1 cellular context compared by ENCODE assay signal in genomic region chr5:180563994-180564393, GRCh38.
TF ChIP-seq lines count a peak whose summit lies in the region.

No MANE protein-coding gene starts in this region.

TF ChIP-seq in GM12878, 131 proteins besides CTCF, POLR2A, EP300 and RAD21:
- TF ChIP-seq PRDM15 (CRISPR knock-in tag; IDR thresholded peaks at IDR 0.05) (no peak), IRF4 (IDR thresholded peaks at IDR 0.05; ENCODE audit: low read depth, low read length) (no peak), USF2 (IDR thresholded peaks at IDR 0.05; ENCODE audit: borderline replicate concordance, low read depth, low read length) (no peak), USF1 (IDR thresholded peaks at IDR 0.05; ENCODE audit: borderline replicate concordance, extremely low read length, insufficient read depth, low read depth, low read length) (no peak), FOXM1 (IDR thresholded peaks at IDR 0.05; ENCODE audit: low read depth, low read length) (no peak), NFIC (IDR thresholded peaks at IDR 0.05; ENCODE audit: low read depth, low read length) (no peak), MEF2A (IDR thresholded peaks at IDR 0.05; ENCODE audit: insufficient read depth, low read depth, low read length) (no peak), PKNOX1 (IDR thresholded peaks at IDR 0.05) (peak; percentile 28; the same call in 1 of the 2 replicates), MLLT1 (IDR thresholded peaks at IDR 0.05) (no peak), CBFB (IDR thresholded peaks at IDR 0.05; ENCODE audit: low read depth) (no peak), BHLHE40 (IDR thresholded peaks at IDR 0.05; ENCODE audit: borderline replicate concordance in 1 of 2, low read depth in 2 of 2, low read length in 1 of 2) (peak; percentile 30 to 41; a peak in 1 of 4 replicates), ZBED1 (IDR thresholded peaks at IDR 0.05; ENCODE audit: borderline replicate concordance) (no peak), TCF12 (IDR thresholded peaks at IDR 0.05; ENCODE audit: low read depth, low read length) (no peak), CREM (IDR thresholded peaks at IDR 0.05; ENCODE audit: low read depth) (no peak)
